25 cellular contexts compared by ENCODE assay signal in the genomic region with DNA sequence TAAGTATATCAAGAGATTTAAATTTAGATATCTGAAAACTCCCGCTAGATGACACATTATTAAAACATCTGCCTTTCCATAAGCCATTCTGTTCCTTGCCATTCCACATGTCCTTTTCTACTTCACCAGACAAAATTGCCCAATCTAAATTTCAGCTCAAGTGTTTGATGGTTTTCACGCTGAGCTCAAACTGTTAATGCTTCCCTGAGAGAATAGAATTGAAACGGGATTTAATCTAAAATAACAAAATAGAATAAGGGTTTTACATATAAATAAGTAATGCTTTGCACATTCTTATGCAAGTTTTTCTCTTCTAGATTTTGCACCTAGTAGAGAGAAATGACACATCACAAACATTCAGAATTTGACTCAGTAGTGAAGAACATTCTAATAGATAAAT.
"Had no signal": no experiment of that assay in that cellular context is flagged by ENCODE, and none has a peak within 500 bp of the region (broad histone marks: within the 10 kb centered on the region; RNA-seq: fewer than 3 reads in every experiment).

No MANE protein-coding gene starts in this region.

- H3K36me3 ChIP-seq: gastrocnemius medialis, left lung, right lobe of liver, suprapubic skin, transverse colon, upper lobe of right lung, uterus had no signal

- ATAC-seq: gastrocnemius medialis; left cardiac atrium; left lung; mucosa of descending colon; natural killer cell treated with Interleukin-12 subunit alpha and Interleukin-12 subunit beta and Interleukin-15 and Interleukin-18, amount 100 ng/mL, for 72 hours; right lobe of liver; stimulated activated naive CD8-positive, alpha-beta T cell treated with anti-CD3 and anti-CD28 coated beads, Interleukin-15, amount 100 ng/mL, for 72 hours; upper lobe of right lung had no signal

- H3K4me1 ChIP-seq: gastrocnemius medialis, left lung, parathyroid adenoma, right lobe of liver, suprapubic skin, transverse colon, upper lobe of right lung, uterus had no signal

- H3K9ac ChIP-seq: parathyroid adenoma had no signal

- DNase-seq: dorsolateral prefrontal cortex; effector CD4-positive, alpha-beta T cell; foreskin fibroblast; gastrocnemius medialis; head of caudate nucleus; kidney; left cardiac atrium; left lung; mesenchymal stem cell; mucosa of descending colon; naive B cell; right lobe of liver; small intestine; stimulated activated CD4-positive, alpha-beta T cell treated with anti-CD3 and anti-CD28 coated beads, Interleukin-12 subunit alpha, Interleukin-12 subunit beta, amount 100 ng/mL, for 4 hours; stimulated activated CD4-positive, alpha-beta T cell treated with anti-CD3 and anti-CD28 coated beads, Interleukin-1b, Interleukin-23, amount 100 ng/mL, for 48 hours; stimulated activated CD4-positive, alpha-beta T cell treated with anti-CD3 and anti-CD28 coated beads, Interleukin-4, amount 100 ng/mL, for 1 hour; stimulated activated CD8-positive, alpha-beta memory T cell treated with anti-CD3 and anti-CD28 coated beads, Interleukin-4, amount 100 ng/mL, for 48 hours; stimulated activated naive CD4-positive, alpha-beta T cell; stimulated activated naive CD8-positive, alpha-beta T cell treated with anti-CD3 and anti-CD28 coated beads, Interleukin-15, amount 100 ng/mL, for 72 hours; transverse colon; upper lobe of right lung; uterus had no signal

- H3K4me3 ChIP-seq: dorsolateral prefrontal cortex, gastrocnemius medialis, left lung, mucosa of descending colon, right lobe of liver, suprapubic skin, transverse colon, upper lobe of right lung, uterus had no signal

- H3K9me3 ChIP-seq: gastrocnemius medialis, left lung, mucosa of descending colon, right lobe of liver, suprapubic skin, transverse colon, upper lobe of right lung, uterus had no signal

- H3K27ac ChIP-seq: dorsolateral prefrontal cortex, gastrocnemius medialis, left lung, parathyroid adenoma, right lobe of liver, suprapubic skin, transverse colon, upper lobe of right lung, uterus had no signal

- H3K27me3 ChIP-seq: gastrocnemius medialis, left lung, right lobe of liver, suprapubic skin, transverse colon, upper lobe of right lung, uterus had no signal
